11 cellular contexts compared by ENCODE assay signal in genomic region chr10:114266521-114266920, GRCh38. TPM values are rescaled to one million over a fixed set of nuclear protein-coding genes. Genes with fewer than 3 reads are reported as not detected.
A peak's percentile ranks its signal among the peaks of the same experiment; 100 is the strongest.
DNase-seq lines count a peak whose midpoint lies in the region; ATAC-seq and TF ChIP-seq lines count a peak whose summit lies in the region.
"Had no signal": no experiment of that assay in that cellular context is flagged by ENCODE, and none has a peak within 500 bp of the region (broad histone marks: within the 10 kb centered on the region; RNA-seq: fewer than 3 reads in every experiment).

No MANE protein-coding gene starts in this region.

- H3K4me3 Mint-ChIP-seq in GM23338 = no peak overlapping the region

- H3K9me2 ChIP-seq in GM23338 (ENCODE audit: insufficient read depth) = no peaks in the 10 kb centered on the region

- TF ChIP-seq CTCF in GM23338 (conservative IDR thresholded peaks at IDR 0.05; ENCODE audit: low read depth in 2 of 2) (no peak), parathyroid adenoma (IDR thresholded peaks at IDR 0.05) (no peak)

- H3K4me1 Mint-ChIP-seq in GM23338 = peaks cover 7% of the 10 kb centered on the region

- ATAC-seq in GM23338 (no peak), esophagus mucosa (peak; percentile 90), HG02870 (IDR thresholded peaks at IDR 0.05; ENCODE audit: unreplicated experiment) (no peak)
- ATAC-seq: activated naive CD4-positive, alpha-beta T cell treated with anti-CD3 and anti-CD28 coated beads, Interleukin-2, amount 50 U/mL, for 72 hours had no signal

- H3K36me3 Mint-ChIP-seq in GM23338 (ENCODE audit: low read depth) = no peaks in the 10 kb centered on the region
- H3K36me3 Mint-ChIP-seq: activated naive CD4-positive, alpha-beta T cell treated with anti-CD3 and anti-CD28 coated beads, Interleukin-2, amount 50 U/mL, for 72 hours had no signal

- no peaks in the 10 kb centered on the region for H4K20me1 ChIP-seq in GM23338 (replicated peaks; ENCODE audit: insufficient read depth)

- H3K4me2 ChIP-seq in GM23338 (no peak overlapping the region), parathyroid adenoma (ENCODE audit: low read length) (peak overlapping the region; percentile 1)

- no peaks in the 10 kb centered on the region for H3K27me3 ChIP-seq in GM23338 (ENCODE audit: insufficient read depth)
- H3K27me3 ChIP-seq in parathyroid adenoma (ENCODE audit: control insufficient read depth, insufficient read depth, low read length) = no peaks in the 10 kb centered on the region

- no peaks in the 10 kb centered on the region for H3K9me3 ChIP-seq in parathyroid adenoma (ENCODE audit: control insufficient read depth, low read length)

- H3K4me1 ChIP-seq in GM23338 (ENCODE audit: insufficient read depth) (peaks cover 5% of the 10 kb centered on the region; the same call in 1 of the 2 replicates), parathyroid adenoma (peaks cover 9% of the 10 kb centered on the region)

- H3K4me3 ChIP-seq in GM23338 = no peak overlapping the region
- H3K4me3 ChIP-seq in parathyroid adenoma (ENCODE audit: low read depth, low read length) = peak overlapping the region; percentile 6

- no peaks in the 10 kb centered on the region for H3K9me3 Mint-ChIP-seq in GM23338
- H3K9me3 Mint-ChIP-seq: activated naive CD4-positive, alpha-beta T cell treated with anti-CD3 and anti-CD28 coated beads, Interleukin-2, amount 50 U/mL, for 72 hours had no signal

- H3K79me2 ChIP-seq in GM23338 (replicated peaks; ENCODE audit: insufficient read depth) (no peaks in the 10 kb centered on the region), parathyroid adenoma (no peaks in the 10 kb centered on the region)

- H3K9ac ChIP-seq in parathyroid adenoma = no peak overlapping the region

- no peaks in the 10 kb centered on the region for H3K36me3 ChIP-seq in GM23338 (ENCODE audit: insufficient read depth)
- H3K36me3 ChIP-seq in parathyroid adenoma (ENCODE audit: control insufficient read depth, insufficient read depth, low read length) = no peaks in the 10 kb centered on the region

- H3F3A ChIP-seq in GM23338 (replicated peaks; ENCODE audit: low read depth) = no peaks in the 10 kb centered on the region

- no peak overlapping the region for H3K27ac Mint-ChIP-seq in GM23338

- H2AFZ ChIP-seq in GM23338 = 0 out of 2 replicates have a peak overlapping the region, but pooled peaks have one; percentile 8
- peak overlapping the region; percentile 54 for H2AFZ ChIP-seq in parathyroid adenoma

- no peak overlapping the region for H3K27ac ChIP-seq in GM23338 (ENCODE audit: low read depth)
- H3K27ac ChIP-seq in parathyroid adenoma = peak overlapping the region; percentile 6

- DNase-seq in GM23338 (ENCODE audit: low spot score) = no peak
- DNase-seq in NCI-H69 (lab: John Stamatoyannopoulos, UW) = peak; percentile 21
- DNase-seq in amniotic stem cell (lab: John Stamatoyannopoulos, UW) = no peak
- DNase-seq in activated CD4-positive, alpha-beta T cell treated with anti-CD3 and anti-CD28 coated beads, Interleukin-2, amount 50 U/mL, for 48 hours = no peak
- no peak for DNase-seq in AML-193 (lab: John Stamatoyannopoulos, UW)
- DNase-seq: activated CD4-positive, alpha-beta T cell treated with anti-CD3 and anti-CD28 coated beads, Interleukin-2, amount 50 U/mL, for 1 hour; stimulated activated CD8-positive, alpha-beta memory T cell treated with anti-CD3 and anti-CD28 coated beads, Interleukin-4, amount 100 ng/mL, for 48 hours had no signal

- peaks cover 1% of the 10 kb centered on the region for H3K27me3 Mint-ChIP-seq in GM23338 (ENCODE audit: insufficient read depth, low read depth, poor library complexity)

TF ChIP-seq in GM23338, 12 proteins besides CTCF, POLR2A, EP300 and RAD21:
- no peak for TF ChIP-seq JUNB (IDR thresholded peaks at IDR 0.05; ENCODE audit: unreplicated experiment)
- no peak for TF ChIP-seq EZH2 (IDR thresholded peaks at IDR 0.05; ENCODE audit: low read depth, unreplicated experiment)
- no peak for TF ChIP-seq POLR2AphosphoS5 (IDR thresholded peaks at IDR 0.05; ENCODE audit: low read depth)

RNA-seq across cellular contexts. Expression of gene VWA2, which starts 27.5 kb away (rescaled TPM):
- total RNA-seq in GM23338 (2014; rRNA removed; shearing (Covaris generic)) = 2.0 and 3.7 TPM in 2 replicates
- 0.35 and 0.48 TPM in 2 replicates for polyA plus RNA-seq in GM23338 (2016; fragmentation: Nextera tagmentation; extraction: Ambion mirVana)
- total RNA-seq in esophagus mucosa = 3.5 TPM
